6 cellular contexts compared by ENCODE assay signal in the genomic region with DNA sequence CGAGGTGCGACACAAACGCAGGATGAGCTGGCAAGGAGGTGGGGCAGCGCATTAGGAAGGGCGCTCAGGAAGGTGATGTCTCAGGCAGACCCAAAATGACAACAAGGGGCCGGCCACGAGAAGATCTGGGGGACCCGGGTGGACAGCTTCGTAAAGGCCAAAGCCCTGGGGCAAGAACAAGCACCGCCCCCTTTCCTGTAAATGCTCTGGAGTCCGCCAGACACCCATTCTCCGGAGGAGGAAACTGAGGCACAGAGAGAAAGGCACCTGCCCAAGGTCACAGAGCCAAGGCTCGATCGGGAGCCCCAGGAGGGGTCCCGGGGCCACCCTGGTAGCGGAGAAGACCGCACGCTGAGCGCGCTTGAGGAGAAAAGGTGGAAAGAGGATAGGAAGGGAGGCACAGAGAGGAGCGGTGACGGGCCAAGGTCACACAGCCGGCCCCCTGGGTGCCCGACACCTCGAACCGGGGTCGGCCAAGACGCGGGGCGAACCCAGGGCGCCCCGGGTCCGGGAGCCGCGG. TPM values are rescaled to one million over a fixed set of nuclear protein-coding genes. Genes with fewer than 3 reads are reported as not detected.
DNase-seq lines count a peak whose midpoint lies in the region; ATAC-seq and TF ChIP-seq lines count a peak whose summit lies in the region.

No MANE protein-coding gene starts in this region.

- peaks cover 73% of the 10 kb centered on the region for H3K4me1 ChIP-seq in CD4-positive, alpha-beta memory T cell (ENCODE audit: insufficient read depth, low read length)

- peak overlapping the region; percentile 80 to 82 for H3K4me3 ChIP-seq in CD4-positive, alpha-beta memory T cell (ENCODE audit: low read length in 2 of 2)
- peak overlapping the region; percentile 84 for H3K4me3 ChIP-seq in fibroblast of pulmonary artery (replicated peaks; ENCODE audit: low read depth, low read length)

- H3K9me3 Mint-ChIP-seq in CD4-positive, alpha-beta memory T cell: peaks cover 0 to 5% (median 0%) of the 10 kb centered on the region in 8 donors
- no peaks in the 10 kb centered on the region for H3K9me3 Mint-ChIP-seq in T-cell

- no peaks in the 10 kb centered on the region for H3K27me3 ChIP-seq in CD4-positive, alpha-beta memory T cell (ENCODE audit: insufficient read depth, low read length)

- intact Hi-C loops in CD4-positive, alpha-beta memory T cell (cut with micrococcal nuclease): loop anchor here (1.0 kb wide), 1 partner anchor 98 kb away; the partner anchor contains the start of genes CATSPERD and LONP1

- no peaks in the 10 kb centered on the region for H3K27me3 Mint-ChIP-seq in CD4-positive, alpha-beta memory T cell
- no peaks in the 10 kb centered on the region for H3K27me3 Mint-ChIP-seq in T-cell

- CTCF ChIA-PET in CD4-positive, alpha-beta memory T cell (lab: Charles Lee; ENCODE audit: partially characterized antibody): interaction anchor here (1.2 to 3.8 kb wide), 2 partner anchors 65 to 68 kb away, joined by 7 to 18 read pairs; partner anchors contain the start of gene RPL36
- CTCF ChIA-PET in T-cell (lab: Charles Lee): interaction anchor here in 1 of 2 donors (0.6 to 1.5 kb wide), 3 partner anchors 17 to 65 kb away, joined by 3 to 4 read pairs (median 3); no protein-coding TSS in a partner anchor

- peak overlapping the region; percentile 91 for H3K27ac ChIP-seq in CD4-positive, alpha-beta memory T cell (ENCODE audit: low read depth, low read length)

- TF ChIP-seq CTCF in fibroblast of pulmonary artery (IDR thresholded peaks at IDR 0.05; ENCODE audit: low read length, missing control alignments): no peak

- peak in 4 of 5 donors; percentile 14 to 46 (median 18) for DNase-seq in CD4-positive, alpha-beta memory T cell
- DNase-seq in T-cell (peak in 11 of 34 experiments; percentile 1 to 20 (median 11)), fibroblast of pulmonary artery (ENCODE audit: low read depth) (no peak), Ammon's horn (ENCODE audit: low spot score) (no peak)
- peak; percentile 26 to 36 for DNase-seq in stimulated activated CD4-positive, alpha-beta T cell treated with anti-CD3 and anti-CD28 coated beads, Interleukin-4, amount 100 ng/mL, for 4 hours

- POLR2A ChIA-PET in CD4-positive, alpha-beta memory T cell (lab: Charles Lee; ENCODE audit: partially characterized antibody): interaction anchor here (0.7 to 5.4 kb wide), 19 partner anchors 8 to 831 kb away, joined by 3 to 74 read pairs (median 5); partner anchors contain the start of genes ALKBH7, CATSPERD, DUS3L and KDM4B
- POLR2A ChIA-PET in T-cell (lab: Charles Lee): interaction anchor here (0.6 to 1.2 kb wide), 3 partner anchors 9 to 1946 kb away, joined by 3 to 19 read pairs (median 3); no protein-coding TSS in a partner anchor

- peak overlapping the region; percentile 94 to 100 (median 100) for H3K4me3 Mint-ChIP-seq in CD4-positive, alpha-beta memory T cell
- peak overlapping the region; percentile 100 for H3K4me3 Mint-ChIP-seq in T-cell

- peaks cover 41 to 88% (median 68%) of the 10 kb centered on the region in 4 donors for H3K4me1 Mint-ChIP-seq in CD4-positive, alpha-beta memory T cell
- peaks cover 75 to 83% (median 80%) of the 10 kb centered on the region in 3 donors for H3K4me1 Mint-ChIP-seq in T-cell

- ATAC-seq in T-cell (replicated peaks in 1 of 4) (no peak), HG03571 (IDR thresholded peaks at IDR 0.05; ENCODE audit: unreplicated experiment) (no peak)

- H3K36me3 Mint-ChIP-seq in CD4-positive, alpha-beta memory T cell: peaks cover 39 to 85% of the 10 kb centered on the region in 2 donors
- H3K36me3 Mint-ChIP-seq in T-cell: peaks cover 46% of the 10 kb centered on the region

- no peaks in the 10 kb centered on the region for H3K9me3 ChIP-seq in CD4-positive, alpha-beta memory T cell (ENCODE audit: control insufficient read depth in 1 of 2, low read length in 2 of 2)

- H3K36me3 ChIP-seq in CD4-positive, alpha-beta memory T cell (ENCODE audit: insufficient read depth, low read length): peaks cover 51% of the 10 kb centered on the region

- peak overlapping the region; percentile 95 to 100 (median 97) for H3K27ac Mint-ChIP-seq in CD4-positive, alpha-beta memory T cell
- peak overlapping the region; percentile 90 to 99 for H3K27ac Mint-ChIP-seq in T-cell

RNA-seq across cellular contexts. Expression of gene SAFB2, which starts 0.6 kb away (rescaled TPM):
- 100 to 1,000 TPM; 257 to 263 TPM for total RNA-seq in CD4-positive, alpha-beta memory T cell
- polyA plus RNA-seq in CD4-positive, alpha-beta memory T cell: 10 to 100 TPM; 16.6 to 65.4 TPM
- 100 to 1,000 TPM; 222 to 253 (median 237) TPM for total RNA-seq in T-cell

RNA-seq across cellular contexts. Expression of gene SAFB, which starts 0.9 kb away (rescaled TPM):
- total RNA-seq in CD4-positive, alpha-beta memory T cell: 100 to 1,000 TPM; 202 to 211 TPM
- 100 to 1,000 TPM in 1 of 2 donors, 10 to 100 TPM in 1; 14.6 to 117 TPM for polyA plus RNA-seq in CD4-positive, alpha-beta memory T cell
- total RNA-seq in T-cell: 100 to 1,000 TPM; 164 to 203 (median 195) TPM

RNA-seq across cellular contexts. Expression of gene TINCR, which starts 54.3 kb away (rescaled TPM):
- total RNA-seq in CD4-positive, alpha-beta memory T cell: 1 to 10 TPM; 1.4 TPM
- under 1 TPM in 1 of 2 donors, not detected in 1; 0.20 TPM for polyA plus RNA-seq in CD4-positive, alpha-beta memory T cell
- total RNA-seq in T-cell: 1 to 10 TPM in 4 of 5 donors, under 1 TPM in 1; 0.66 to 2.7 (median 1.9) TPM

RNA-seq across cellular contexts. Expression of gene MICOS13, which starts 58.3 kb away (rescaled TPM):
- 10 to 100 TPM; 40.5 to 41.1 TPM for total RNA-seq in CD4-positive, alpha-beta memory T cell
- 100 to 1,000 TPM; 114 TPM for polyA plus RNA-seq in CD4-positive, alpha-beta memory T cell
- total RNA-seq in T-cell: 10 to 100 TPM; 29.3 to 64.5 (median 57.0) TPM

RNA-seq across cellular contexts. Expression of gene HSD11B1L, which starts 58.8 kb away (rescaled TPM):
- 1 to 10 TPM; 3.5 to 4.8 TPM for total RNA-seq in CD4-positive, alpha-beta memory T cell
- 1 to 10 TPM; 2.9 to 4.3 TPM for polyA plus RNA-seq in CD4-positive, alpha-beta memory T cell
- 1 to 10 TPM; 3.2 to 6.1 (median 4.4) TPM for total RNA-seq in T-cell

Comparison
In these comparisons a context has a peak if more than half of its experiments do, and no peak if none do; other contexts are left out.
1. DNase-seq: peak in CD4-positive, alpha-beta memory T cell (4 of 5) and stimulated activated CD4-positive, alpha-beta T cell treated with anti-CD3 and anti-CD28 coated beads, Interleukin-4, amount 100 ng/mL, for 4 hours (2 of 2); none in fibroblast of pulmonary artery (single experiment) and Ammon's horn (single experiment).